22 cellular contexts compared by ENCODE assay signal in genomic region chr1:184188091-184188490, GRCh38.
"Had no signal": no experiment of that assay in that cellular context is flagged by ENCODE, and none has a peak within 500 bp of the region (broad histone marks: within the 10 kb centered on the region; RNA-seq: fewer than 3 reads in every experiment).

No MANE protein-coding gene starts in this region.

- H3K9me3 Mint-ChIP-seq: natural killer cell treated with Interleukin-12 subunit alpha and Interleukin-12 subunit beta and Interleukin-15 and Interleukin-18, amount 100 ng/mL, for 72 hours; neural progenitor cell; stimulated activated effector memory CD8-positive, alpha-beta T cell treated with anti-CD3 and anti-CD28 coated beads, Interleukin-12 subunit alpha, Interleukin-12 subunit beta, amount 100 ng/mL, for 72 hours had no signal

- H3K4me1 ChIP-seq: uterus had no signal

- ATAC-seq: heart right ventricle; natural killer cell treated with Interleukin-12 subunit alpha and Interleukin-12 subunit beta and Interleukin-15 and Interleukin-18, amount 100 ng/mL, for 72 hours; right cardiac atrium; stimulated activated effector memory CD8-positive, alpha-beta T cell treated with anti-CD3 and anti-CD28 coated beads, Interleukin-12 subunit alpha, Interleukin-12 subunit beta, amount 100 ng/mL, for 72 hours; stimulated activated naive CD8-positive, alpha-beta T cell treated with anti-CD3 and anti-CD28 coated beads, Interleukin-15, Interleukin-2, amounts not matched to agents 100 U/mL and 50 U/mL, for 24 hours had no signal

- DNase-seq: effector memory CD4-positive, alpha-beta T cell; heart right ventricle; left ventricle myocardium superior; mesenchymal stem cell; midbrain; nucleus accumbens; ovary; right cardiac atrium; stimulated activated CD4-positive, alpha-beta T cell treated with anti-CD3 and anti-CD28 coated beads, Interleukin-2, amount 100 ng/mL, for 48 hours; stimulated activated CD8-positive, alpha-beta memory T cell treated with anti-CD3 and anti-CD28 coated beads, Interleukin-4, amount 100 ng/mL, for 48 hours; stimulated activated naive CD8-positive, alpha-beta T cell treated with anti-CD3 and anti-CD28 coated beads, Interleukin-15, Interleukin-2, amounts not matched to agents 100 U/mL and 50 U/mL, for 24 hours; tibial artery; upper lobe of left lung; uterus had no signal

- H3K4me1 Mint-ChIP-seq: stimulated activated effector memory CD8-positive, alpha-beta T cell treated with anti-CD3 and anti-CD28 coated beads, Interleukin-12 subunit alpha, Interleukin-12 subunit beta, amount 100 ng/mL, for 72 hours had no signal

- H3K27ac Mint-ChIP-seq: natural killer cell treated with Interleukin-12 subunit alpha and Interleukin-12 subunit beta and Interleukin-15 and Interleukin-18, amount 100 ng/mL, for 72 hours; neural progenitor cell; progenitor cell of endocrine pancreas; stimulated activated effector memory CD8-positive, alpha-beta T cell treated with anti-CD3 and anti-CD28 coated beads, Interleukin-12 subunit alpha, Interleukin-12 subunit beta, amount 100 ng/mL, for 72 hours had no signal

- H3K36me3 Mint-ChIP-seq: natural killer cell treated with Interleukin-12 subunit alpha and Interleukin-12 subunit beta and Interleukin-15 and Interleukin-18, amount 100 ng/mL, for 72 hours; neural progenitor cell; stimulated activated effector memory CD8-positive, alpha-beta T cell treated with anti-CD3 and anti-CD28 coated beads, Interleukin-12 subunit alpha, Interleukin-12 subunit beta, amount 100 ng/mL, for 72 hours had no signal

- H3K9me3 ChIP-seq: esophagus muscularis mucosa, ovary, tibial artery, upper lobe of left lung, uterus had no signal

- H3K27ac ChIP-seq: epithelial cell of prostate, esophagus muscularis mucosa, neural progenitor cell, ovary, tibial artery, upper lobe of left lung, uterus had no signal

- H3K4me3 ChIP-seq: esophagus muscularis mucosa, heart right ventricle, lung, neural progenitor cell, ovary, smooth muscle cell, tibial artery, upper lobe of left lung, uterus had no signal

- H3K9ac ChIP-seq: neural progenitor cell had no signal

- H2AFZ ChIP-seq: neural progenitor cell had no signal

- H3K36me3 ChIP-seq: esophagus muscularis mucosa, heart right ventricle, neural progenitor cell, ovary, tibial artery, upper lobe of left lung, uterus had no signal

- H3K4me2 ChIP-seq: neural progenitor cell, smooth muscle cell had no signal

- H3K27me3 ChIP-seq: esophagus muscularis mucosa, heart right ventricle, neural progenitor cell, ovary, tibial artery, upper lobe of left lung, uterus had no signal

- H3K4me3 Mint-ChIP-seq: natural killer cell treated with Interleukin-12 subunit alpha and Interleukin-12 subunit beta and Interleukin-15 and Interleukin-18, amount 100 ng/mL, for 72 hours; neural progenitor cell; stimulated activated effector memory CD8-positive, alpha-beta T cell treated with anti-CD3 and anti-CD28 coated beads, Interleukin-12 subunit alpha, Interleukin-12 subunit beta, amount 100 ng/mL, for 72 hours had no signal
